In genomic region chr2:101237949-101238348, GRCh38 we compare ENCODE assay signal across 1 cellular context.
TF ChIP-seq lines count a peak whose summit lies in the region.

No MANE protein-coding gene starts in this region.

TF ChIP-seq in K562, 482 proteins besides CTCF, POLR2A, EP300 and RAD21:
- TF ChIP-seq TCF3 (CRISPR knock-in tag; IDR thresholded peaks at IDR 0.05) (0 out of 2 replicates have a peak, but pooled peaks have one; percentile 15), MEF2A (IDR thresholded peaks at IDR 0.05; ENCODE audit: control insufficient read depth, low read depth, low read length) (peak; percentile 60; the same call in 1 of the 2 replicates)
